1 cellular context compared by ENCODE assay signal in the genomic region with DNA sequence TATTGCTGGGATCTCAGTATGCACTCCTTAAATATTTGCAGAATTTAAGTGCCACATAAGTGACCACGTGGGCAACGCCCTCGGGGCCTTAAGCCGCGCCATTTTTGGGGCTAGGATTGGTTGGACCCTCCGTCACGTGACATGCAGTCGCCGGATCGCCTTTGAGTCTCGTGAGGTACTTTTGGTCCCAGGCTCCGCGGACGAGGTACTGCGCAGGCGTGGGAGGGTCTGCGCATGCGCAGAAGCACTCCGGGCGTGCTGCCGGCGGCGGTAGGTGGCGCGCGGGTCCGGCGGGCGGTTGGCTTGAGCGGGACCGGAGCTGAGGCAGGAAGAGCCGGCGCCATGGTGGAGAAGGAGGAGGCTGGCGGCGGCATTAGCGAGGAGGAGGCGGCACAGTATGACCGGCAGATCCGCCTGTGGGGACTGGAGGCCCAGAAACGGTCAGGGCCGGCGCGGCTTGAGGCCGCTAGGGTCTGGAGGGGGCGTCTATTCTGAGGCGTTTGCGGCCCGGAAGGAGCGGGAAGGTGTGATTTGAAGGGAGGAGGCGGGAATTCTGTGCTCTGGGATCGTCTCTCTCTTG.
TF ChIP-seq lines count a peak whose summit lies in the region.

A gene (plus strand): TSS at position 247 of the 580 bp plus-strand sequence. CDS start 96 bp downstream, at position 343.

TF ChIP-seq in HEK293, 187 proteins besides CTCF, POLR2A, EP300 and RAD21 (continued from another document and continues in another):
- TF ChIP-seq, protein P1, sequence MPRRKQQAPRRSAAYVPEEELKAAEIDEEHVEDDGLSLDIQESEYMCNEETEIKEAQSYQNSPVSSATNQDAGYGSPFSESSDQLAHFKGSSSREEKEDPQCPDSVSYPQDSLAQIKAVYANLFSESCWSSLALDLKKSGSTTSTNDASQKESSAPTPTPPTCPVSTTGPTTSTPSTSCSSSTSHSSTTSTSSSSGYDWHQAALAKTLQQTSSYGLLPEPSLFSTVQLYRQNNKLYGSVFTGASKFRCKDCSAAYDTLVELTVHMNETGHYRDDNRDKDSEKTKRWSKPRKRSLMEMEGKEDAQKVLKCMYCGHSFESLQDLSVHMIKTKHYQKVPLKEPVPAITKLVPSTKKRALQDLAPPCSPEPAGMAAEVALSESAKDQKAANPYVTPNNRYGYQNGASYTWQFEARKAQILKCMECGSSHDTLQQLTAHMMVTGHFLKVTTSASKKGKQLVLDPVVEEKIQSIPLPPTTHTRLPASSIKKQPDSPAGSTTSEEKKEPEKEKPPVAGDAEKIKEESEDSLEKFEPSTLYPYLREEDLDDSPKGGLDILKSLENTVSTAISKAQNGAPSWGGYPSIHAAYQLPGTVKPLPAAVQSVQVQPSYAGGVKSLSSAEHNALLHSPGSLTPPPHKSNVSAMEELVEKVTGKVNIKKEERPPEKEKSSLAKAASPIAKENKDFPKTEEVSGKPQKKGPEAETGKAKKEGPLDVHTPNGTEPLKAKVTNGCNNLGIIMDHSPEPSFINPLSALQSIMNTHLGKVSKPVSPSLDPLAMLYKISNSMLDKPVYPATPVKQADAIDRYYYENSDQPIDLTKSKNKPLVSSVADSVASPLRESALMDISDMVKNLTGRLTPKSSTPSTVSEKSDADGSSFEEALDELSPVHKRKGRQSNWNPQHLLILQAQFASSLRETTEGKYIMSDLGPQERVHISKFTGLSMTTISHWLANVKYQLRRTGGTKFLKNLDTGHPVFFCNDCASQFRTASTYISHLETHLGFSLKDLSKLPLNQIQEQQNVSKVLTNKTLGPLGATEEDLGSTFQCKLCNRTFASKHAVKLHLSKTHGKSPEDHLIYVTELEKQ (tag by site-specific recombination; IDR thresholded peaks at IDR 0.05; ENCODE audit: borderline replicate concordance): no peak
- no peak for TF ChIP-seq ZNF560 (tag by site-specific recombination; IDR thresholded peaks at IDR 0.05; ENCODE audit: borderline replicate concordance)
- TF ChIP-seq FEZF1 (tag by site-specific recombination; IDR thresholded peaks at IDR 0.05): peak; percentile 23; the same call in 1 of the 2 replicates
- no peak for TF ChIP-seq PRDM1 (tag by site-specific recombination; IDR thresholded peaks at IDR 0.05)
- TF ChIP-seq ZNF521 (tag by site-specific recombination; IDR thresholded peaks at IDR 0.05): no peak
- TF ChIP-seq ZNF416 (tag by site-specific recombination; IDR thresholded peaks at IDR 0.05): no peak
- peak; percentile 58 for TF ChIP-seq EGR2 (tag by site-specific recombination; IDR thresholded peaks at IDR 0.05; ENCODE audit: low read depth)
- no peak for TF ChIP-seq ZNF169 (tag by site-specific recombination; IDR thresholded peaks at IDR 0.05)
- TF ChIP-seq ZFP37 (tag by site-specific recombination; IDR thresholded peaks at IDR 0.05): no peak; the same call in 1 of the 2 replicates
- TF ChIP-seq SP2 (tag by site-specific recombination; IDR thresholded peaks at IDR 0.05): peak; percentile 75
- peak; percentile 77 for TF ChIP-seq ZEB2 (tag by site-specific recombination; IDR thresholded peaks at IDR 0.05)
- TF ChIP-seq GFI1B (tag by site-specific recombination; IDR thresholded peaks at IDR 0.05): peak; percentile 81; the same call in 1 of the 2 replicates
- TF ChIP-seq, protein P2, sequence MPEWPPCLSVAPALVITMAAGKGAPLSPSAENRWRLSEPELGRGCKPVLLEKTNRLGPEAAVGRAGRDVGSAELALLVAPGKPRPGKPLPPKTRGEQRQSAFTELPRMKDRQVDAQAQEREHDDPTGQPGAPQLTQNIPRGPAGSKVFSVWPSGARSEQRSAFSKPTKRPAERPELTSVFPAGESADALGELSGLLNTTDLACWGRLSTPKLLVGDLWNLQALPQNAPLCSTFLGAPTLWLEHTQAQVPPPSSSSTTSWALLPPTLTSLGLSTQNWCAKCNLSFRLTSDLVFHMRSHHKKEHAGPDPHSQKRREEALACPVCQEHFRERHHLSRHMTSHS (tag by site-specific recombination; IDR thresholded peaks at IDR 0.05): no peak
- TF ChIP-seq, protein P3, sequence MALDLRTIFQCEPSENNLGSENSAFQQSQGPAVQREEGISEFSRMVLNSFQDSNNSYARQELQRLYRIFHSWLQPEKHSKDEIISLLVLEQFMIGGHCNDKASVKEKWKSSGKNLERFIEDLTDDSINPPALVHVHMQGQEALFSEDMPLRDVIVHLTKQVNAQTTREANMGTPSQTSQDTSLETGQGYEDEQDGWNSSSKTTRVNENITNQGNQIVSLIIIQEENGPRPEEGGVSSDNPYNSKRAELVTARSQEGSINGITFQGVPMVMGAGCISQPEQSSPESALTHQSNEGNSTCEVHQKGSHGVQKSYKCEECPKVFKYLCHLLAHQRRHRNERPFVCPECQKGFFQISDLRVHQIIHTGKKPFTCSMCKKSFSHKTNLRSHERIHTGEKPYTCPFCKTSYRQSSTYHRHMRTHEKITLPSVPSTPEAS (tag by site-specific recombination; IDR thresholded peaks at IDR 0.05): peak; percentile 10; the same call in 1 of the 2 replicates
- TF ChIP-seq, protein P4, sequence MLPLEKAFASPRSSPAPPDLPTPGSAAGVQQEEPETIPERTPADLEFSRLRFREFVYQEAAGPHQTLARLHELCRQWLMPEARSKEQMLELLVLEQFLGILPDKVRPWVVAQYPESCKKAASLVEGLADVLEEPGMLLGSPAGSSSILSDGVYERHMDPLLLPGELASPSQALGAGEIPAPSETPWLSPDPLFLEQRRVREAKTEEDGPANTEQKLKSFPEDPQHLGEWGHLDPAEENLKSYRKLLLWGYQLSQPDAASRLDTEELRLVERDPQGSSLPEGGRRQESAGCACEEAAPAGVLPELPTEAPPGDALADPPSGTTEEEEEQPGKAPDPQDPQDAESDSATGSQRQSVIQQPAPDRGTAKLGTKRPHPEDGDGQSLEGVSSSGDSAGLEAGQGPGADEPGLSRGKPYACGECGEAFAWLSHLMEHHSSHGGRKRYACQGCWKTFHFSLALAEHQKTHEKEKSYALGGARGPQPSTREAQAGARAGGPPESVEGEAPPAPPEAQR (tag by site-specific recombination; IDR thresholded peaks at IDR 0.05): no peak
- TF ChIP-seq ZNF335 (tag by site-specific recombination; conservative IDR thresholded peaks at IDR 0.05): peak; percentile 84
- TF ChIP-seq ZNF843 (tag by site-specific recombination; IDR thresholded peaks at IDR 0.05): peak; percentile 17; the same call in 1 of the 2 replicates
- TF ChIP-seq ZNF660 (tag by site-specific recombination; IDR thresholded peaks at IDR 0.05): 0 out of 2 replicates have a peak, but pooled peaks have one; percentile 23
- TF ChIP-seq, protein P5, sequence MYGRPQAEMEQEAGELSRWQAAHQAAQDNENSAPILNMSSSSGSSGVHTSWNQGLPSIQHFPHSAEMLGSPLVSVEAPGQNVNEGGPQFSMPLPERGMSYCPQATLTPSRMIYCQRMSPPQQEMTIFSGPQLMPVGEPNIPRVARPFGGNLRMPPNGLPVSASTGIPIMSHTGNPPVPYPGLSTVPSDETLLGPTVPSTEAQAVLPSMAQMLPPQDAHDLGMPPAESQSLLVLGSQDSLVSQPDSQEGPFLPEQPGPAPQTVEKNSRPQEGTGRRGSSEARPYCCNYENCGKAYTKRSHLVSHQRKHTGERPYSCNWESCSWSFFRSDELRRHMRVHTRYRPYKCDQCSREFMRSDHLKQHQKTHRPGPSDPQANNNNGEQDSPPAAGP (tag by site-specific recombination; IDR thresholded peaks at IDR 0.05): 0 out of 2 replicates have a peak, but pooled peaks have one; percentile 56
- TF ChIP-seq REPIN1 (tag by site-specific recombination; IDR thresholded peaks at IDR 0.05; ENCODE audit: low read depth): no peak
- peak; percentile 92 for TF ChIP-seq ZNF501 (tag by site-specific recombination; IDR thresholded peaks at IDR 0.05)
- no peak for TF ChIP-seq ZNF548 (tag by site-specific recombination; IDR thresholded peaks at IDR 0.05)
- TF ChIP-seq MYNN (tag by site-specific recombination; IDR thresholded peaks at IDR 0.05; ENCODE audit: borderline replicate concordance): no peak
- no peak for TF ChIP-seq ZNF837 (tag by site-specific recombination; IDR thresholded peaks at IDR 0.05)
- no peak for TF ChIP-seq ZNF175 (tag by site-specific recombination; IDR thresholded peaks at IDR 0.05)
- TF ChIP-seq RBAK (tag by site-specific recombination; IDR thresholded peaks at IDR 0.05): no peak
- TF ChIP-seq ZNF391 (tag by site-specific recombination; IDR thresholded peaks at IDR 0.05; ENCODE audit: borderline replicate concordance, low read depth): 0 out of 2 replicates have a peak, but pooled peaks have one; percentile 48
- TF ChIP-seq ZNF510 (tag by site-specific recombination; IDR thresholded peaks at IDR 0.05; ENCODE audit: insufficient replicate concordance): no peak
- TF ChIP-seq ZNF2 (tag by site-specific recombination; IDR thresholded peaks at IDR 0.05): peak; percentile 42; the same call in 1 of the 2 replicates
- TF ChIP-seq ZNF174 (tag by site-specific recombination; IDR thresholded peaks at IDR 0.05): no peak
- TF ChIP-seq, protein P6, sequence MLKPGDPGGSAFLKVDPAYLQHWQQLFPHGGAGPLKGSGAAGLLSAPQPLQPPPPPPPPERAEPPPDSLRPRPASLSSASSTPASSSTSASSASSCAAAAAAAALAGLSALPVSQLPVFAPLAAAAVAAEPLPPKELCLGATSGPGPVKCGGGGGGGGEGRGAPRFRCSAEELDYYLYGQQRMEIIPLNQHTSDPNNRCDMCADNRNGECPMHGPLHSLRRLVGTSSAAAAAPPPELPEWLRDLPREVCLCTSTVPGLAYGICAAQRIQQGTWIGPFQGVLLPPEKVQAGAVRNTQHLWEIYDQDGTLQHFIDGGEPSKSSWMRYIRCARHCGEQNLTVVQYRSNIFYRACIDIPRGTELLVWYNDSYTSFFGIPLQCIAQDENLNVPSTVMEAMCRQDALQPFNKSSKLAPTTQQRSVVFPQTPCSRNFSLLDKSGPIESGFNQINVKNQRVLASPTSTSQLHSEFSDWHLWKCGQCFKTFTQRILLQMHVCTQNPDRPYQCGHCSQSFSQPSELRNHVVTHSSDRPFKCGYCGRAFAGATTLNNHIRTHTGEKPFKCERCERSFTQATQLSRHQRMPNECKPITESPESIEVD (tag by site-specific recombination; IDR thresholded peaks at IDR 0.05): no peak
- TF ChIP-seq ZBTB1 (tag by site-specific recombination; IDR thresholded peaks at IDR 0.05): no peak
- TF ChIP-seq, protein P7, sequence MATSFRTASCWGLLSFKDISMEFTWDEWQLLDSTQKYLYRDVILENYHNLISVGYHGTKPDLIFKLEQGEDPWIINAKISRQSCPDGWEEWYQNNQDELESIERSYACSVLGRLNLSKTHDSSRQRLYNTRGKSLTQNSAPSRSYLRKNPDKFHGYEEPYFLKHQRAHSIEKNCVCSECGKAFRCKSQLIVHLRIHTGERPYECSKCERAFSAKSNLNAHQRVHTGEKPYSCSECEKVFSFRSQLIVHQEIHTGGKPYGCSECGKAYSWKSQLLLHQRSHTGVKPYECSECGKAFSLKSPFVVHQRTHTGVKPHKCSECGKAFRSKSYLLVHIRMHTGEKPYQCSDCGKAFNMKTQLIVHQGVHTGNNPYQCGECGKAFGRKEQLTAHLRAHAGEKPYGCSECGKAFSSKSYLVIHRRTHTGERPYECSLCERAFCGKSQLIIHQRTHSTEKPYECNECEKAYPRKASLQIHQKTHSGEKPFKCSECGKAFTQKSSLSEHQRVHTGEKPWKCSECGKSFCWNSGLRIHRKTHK (tag by site-specific recombination; IDR thresholded peaks at IDR 0.05): no peak
- peak; percentile 46; the same call in 1 of the 2 replicates for TF ChIP-seq ZNF366 (tag by site-specific recombination; conservative IDR thresholded peaks at IDR 0.05)
- no peak for TF ChIP-seq ZNF19 (tag by site-specific recombination; IDR thresholded peaks at IDR 0.05; ENCODE audit: low read depth)
- TF ChIP-seq ZNF791 (tag by site-specific recombination; IDR thresholded peaks at IDR 0.05): no peak
- TF ChIP-seq ZNF239 (tag by site-specific recombination; IDR thresholded peaks at IDR 0.05): 0 out of 2 replicates have a peak, but pooled peaks have one; percentile 28
- TF ChIP-seq ZNF292 (tag by site-specific recombination; IDR thresholded peaks at IDR 0.05; ENCODE audit: borderline replicate concordance, low read depth): no peak
- TF ChIP-seq KLF8 (tag by site-specific recombination; IDR thresholded peaks at IDR 0.05): peak; percentile 30
- TF ChIP-seq ZIC2 (tag by site-specific recombination; IDR thresholded peaks at IDR 0.05): no peak
- TF ChIP-seq GLIS1 (tag by site-specific recombination; IDR thresholded peaks at IDR 0.05): peak; percentile 15; the same call in 1 of the 2 replicates
- TF ChIP-seq, protein P8, sequence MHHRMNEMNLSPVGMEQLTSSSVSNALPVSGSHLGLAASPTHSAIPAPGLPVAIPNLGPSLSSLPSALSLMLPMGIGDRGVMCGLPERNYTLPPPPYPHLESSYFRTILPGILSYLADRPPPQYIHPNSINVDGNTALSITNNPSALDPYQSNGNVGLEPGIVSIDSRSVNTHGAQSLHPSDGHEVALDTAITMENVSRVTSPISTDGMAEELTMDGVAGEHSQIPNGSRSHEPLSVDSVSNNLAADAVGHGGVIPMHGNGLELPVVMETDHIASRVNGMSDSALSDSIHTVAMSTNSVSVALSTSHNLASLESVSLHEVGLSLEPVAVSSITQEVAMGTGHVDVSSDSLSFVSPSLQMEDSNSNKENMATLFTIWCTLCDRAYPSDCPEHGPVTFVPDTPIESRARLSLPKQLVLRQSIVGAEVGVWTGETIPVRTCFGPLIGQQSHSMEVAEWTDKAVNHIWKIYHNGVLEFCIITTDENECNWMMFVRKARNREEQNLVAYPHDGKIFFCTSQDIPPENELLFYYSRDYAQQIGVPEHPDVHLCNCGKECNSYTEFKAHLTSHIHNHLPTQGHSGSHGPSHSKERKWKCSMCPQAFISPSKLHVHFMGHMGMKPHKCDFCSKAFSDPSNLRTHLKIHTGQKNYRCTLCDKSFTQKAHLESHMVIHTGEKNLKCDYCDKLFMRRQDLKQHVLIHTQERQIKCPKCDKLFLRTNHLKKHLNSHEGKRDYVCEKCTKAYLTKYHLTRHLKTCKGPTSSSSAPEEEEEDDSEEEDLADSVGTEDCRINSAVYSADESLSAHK (tag by site-specific recombination; IDR thresholded peaks at IDR 0.05): no peak; the same call in 1 of the 2 replicates
- 0 out of 2 replicates have a peak, but pooled peaks have one; percentile 7 for TF ChIP-seq ZNF121 (tag by site-specific recombination; IDR thresholded peaks at IDR 0.05)
- TF ChIP-seq ZNF561 (tag by site-specific recombination; IDR thresholded peaks at IDR 0.05; ENCODE audit: borderline replicate concordance): peak; percentile 67
- TF ChIP-seq KLF16 (tag by site-specific recombination; IDR thresholded peaks at IDR 0.05): peak; percentile 55; the same call in 1 of the 2 replicates
- TF ChIP-seq ZFP69B (tag by site-specific recombination; IDR thresholded peaks at IDR 0.05): no peak
- no peak for TF ChIP-seq ZNF701 (tag by site-specific recombination; IDR thresholded peaks at IDR 0.05)
- TF ChIP-seq GLIS2 (tag by site-specific recombination; IDR thresholded peaks at IDR 0.05): 0 out of 2 replicates have a peak, but pooled peaks have one; percentile 21
- no peak for TF ChIP-seq ZNF558 (tag by site-specific recombination; IDR thresholded peaks at IDR 0.05)
- TF ChIP-seq ZFHX2 (tag by site-specific recombination; conservative IDR thresholded peaks at IDR 0.05): peak; percentile 79
- TF ChIP-seq ZBTB20 (tag by site-specific recombination; IDR thresholded peaks at IDR 0.05): 0 out of 2 replicates have a peak, but pooled peaks have one; percentile 20
- peak; percentile 92 for TF ChIP-seq ZNF341 (tag by site-specific recombination; IDR thresholded peaks at IDR 0.05; ENCODE audit: low read depth)
- peak; percentile 60 for TF ChIP-seq IKZF3 (tag by site-specific recombination; IDR thresholded peaks at IDR 0.05)
- TF ChIP-seq ZBTB8A (tag by site-specific recombination; IDR thresholded peaks at IDR 0.05): peak; percentile 63; the same call in 1 of the 2 replicates
- TF ChIP-seq ZNF629 (tag by site-specific recombination; IDR thresholded peaks at IDR 0.05): no peak; the same call in 1 of the 2 replicates
- TF ChIP-seq YY2 (tag by site-specific recombination; IDR thresholded peaks at IDR 0.05): peak; percentile 80
